10 cellular contexts compared by ENCODE assay signal in the genomic region with DNA sequence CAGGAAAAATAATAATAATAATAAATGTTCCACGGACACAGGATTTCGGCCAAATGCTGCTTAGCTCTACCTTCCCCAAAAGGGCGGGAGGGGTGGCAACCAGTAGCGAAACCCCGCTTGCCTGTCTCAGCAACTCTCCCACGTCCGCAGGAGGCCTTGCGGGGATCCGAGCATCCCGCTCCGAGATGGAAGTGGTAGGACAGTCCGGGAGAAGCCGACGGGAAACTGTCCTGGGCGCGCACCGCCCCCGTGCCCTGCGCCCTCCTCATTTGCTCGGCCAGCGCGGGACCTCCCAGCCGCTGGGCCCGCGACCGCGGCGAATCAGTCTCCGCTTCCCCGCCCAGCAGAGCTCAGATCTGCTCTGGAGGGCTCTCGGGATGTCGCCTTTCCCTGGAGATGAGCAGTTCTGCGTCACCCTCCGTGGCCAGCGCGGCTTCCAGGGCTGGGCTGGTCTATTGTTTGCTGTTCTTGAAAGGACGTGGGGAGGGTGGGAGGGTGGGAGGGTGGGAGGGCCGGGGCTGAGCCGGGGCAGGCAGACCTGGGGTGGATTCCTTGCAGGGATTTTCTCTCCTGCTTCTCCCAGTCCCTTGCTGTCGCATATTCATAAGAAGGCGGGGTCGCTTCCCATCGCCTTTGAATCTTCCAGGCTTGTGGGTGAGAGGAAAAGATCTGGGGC. TPM values are rescaled to one million over a fixed set of nuclear protein-coding genes. Genes with fewer than 3 reads are reported as not detected.
A peak's percentile ranks its signal among the peaks of the same experiment; 100 is the strongest.
DNase-seq lines count a peak whose midpoint lies in the region; ATAC-seq, FAIRE-seq and TF ChIP-seq lines count a peak whose summit lies in the region.
"Had no signal": no experiment of that assay in that cellular context is flagged by ENCODE, and none has a peak within 500 bp of the region (broad histone marks: within the 10 kb centered on the region; RNA-seq: fewer than 3 reads in every experiment).

No MANE protein-coding gene starts in this region.

- no peak overlapping the region for H3K27ac Mint-ChIP-seq in astrocyte (ENCODE audit: unreplicated experiment)

- ATAC-seq in HG03565 (IDR thresholded peaks at IDR 0.05; ENCODE audit: unreplicated experiment), result no peak
- no peak for ATAC-seq in GM21526 (IDR thresholded peaks at IDR 0.05; ENCODE audit: low FRiP score, unreplicated experiment)

- H4K20me1 ChIP-seq in astrocyte (ENCODE audit: insufficient read depth, low read length) (no peaks in the 10 kb centered on the region), keratinocyte (ENCODE audit: control insufficient read depth, extremely low read depth, insufficient read depth, low read length) (no peaks in the 10 kb centered on the region)

- peak overlapping the region; percentile 91 for H3K4me2 ChIP-seq in astrocyte (ENCODE audit: low read length)
- H3K4me2 ChIP-seq in keratinocyte (ENCODE audit: control insufficient read depth, extremely low read depth, insufficient read depth, low read depth, low read length), result peak overlapping the region; percentile 67

- H3K36me3 ChIP-seq in astrocyte (ENCODE audit: insufficient read depth, low read length) (no peaks in the 10 kb centered on the region), keratinocyte (ENCODE audit: control insufficient read depth in 2 of 2, extremely low read depth in 1 of 2, insufficient read depth in 2 of 2, low read length in 2 of 2) (no peaks in the 10 kb centered on the region), testis (ENCODE audit: low read depth, missing control alignments) (no peaks in the 10 kb centered on the region)

- dilution Hi-C loops in keratinocyte (cut with MboI; ENCODE audit: extremely low pct_ligation_motif_present, low sequenced_read_pairs), result no loop called here

- H3K4me1 ChIP-seq in astrocyte (ENCODE audit: insufficient read depth, low read length), result peaks cover 6% of the 10 kb centered on the region
- peaks cover 4% of the 10 kb centered on the region for H3K4me1 ChIP-seq in keratinocyte (ENCODE audit: control insufficient read depth, extremely low read depth, insufficient read depth, low read length)
- H3K4me1 ChIP-seq in testis, result peaks cover 6% of the 10 kb centered on the region

- peak; percentile 23 for DNase-seq in NCI-H345 (lab: John Stamatoyannopoulos, UW)
- no peak for DNase-seq in NCI-H345 treated with DMSO at 0.1 percent for 48 hours (lab: John Stamatoyannopoulos, UW; ENCODE audit: unreplicated experiment)
- peak; percentile 26 for DNase-seq in astrocyte (ENCODE audit: low read depth)
- DNase-seq in keratinocyte (ENCODE audit: low read depth, low spot score), result no peak
- no peak for DNase-seq in testis
- DNase-seq in SKM-1 (lab: John Stamatoyannopoulos, UW; ENCODE audit: unreplicated experiment), result no peak

- peaks cover 2% of the 10 kb centered on the region for H3K36me3 Mint-ChIP-seq in astrocyte (ENCODE audit: low read depth, unreplicated experiment)

- peak overlapping the region; percentile 87 for H3K4me3 Mint-ChIP-seq in astrocyte (ENCODE audit: unreplicated experiment)

- H3K4me1 Mint-ChIP-seq in astrocyte (ENCODE audit: low read depth, unreplicated experiment), result peaks cover 2% of the 10 kb centered on the region

- H3K27me3 ChIP-seq in astrocyte (ENCODE audit: insufficient read depth, low read length), result peaks cover 16% of the 10 kb centered on the region
- H3K27me3 ChIP-seq in keratinocyte (ENCODE audit: control insufficient read depth, extremely low read depth, insufficient read depth, low read length), result peaks cover 47% of the 10 kb centered on the region
- no peaks in the 10 kb centered on the region for H3K27me3 ChIP-seq in testis

- no peak for TF ChIP-seq POLR2A in testis (IDR thresholded peaks at IDR 0.05)

- no peaks in the 10 kb centered on the region for H3K9me1 ChIP-seq in keratinocyte (ENCODE audit: control insufficient read depth, extremely low read depth, insufficient read depth, low read length)

- peaks cover 27% of the 10 kb centered on the region for H3K27me3 Mint-ChIP-seq in astrocyte (ENCODE audit: low read depth, unreplicated experiment)

- H3K4me3 ChIP-seq in astrocyte (ENCODE audit: insufficient read depth, low read depth, low read length), result peak overlapping the region; percentile 61
- peak overlapping the region; percentile 6 to 46 (median 38) for H3K4me3 ChIP-seq in keratinocyte (ENCODE audit: control insufficient read depth in 2 of 3, extremely low read depth in 1 of 3, insufficient read depth in 2 of 3, low read depth in 1 of 3, low read length in 3 of 3)
- H3K4me3 ChIP-seq in testis, result peak overlapping the region; percentile 29 to 42

- H2AFZ ChIP-seq in astrocyte (ENCODE audit: low read depth, low read length), result peak overlapping the region; percentile 91
- peak overlapping the region; percentile 30 for H2AFZ ChIP-seq in keratinocyte (ENCODE audit: control insufficient read depth, low read length)

- H3K79me2 ChIP-seq in astrocyte (ENCODE audit: insufficient read depth, low read length) (no peaks in the 10 kb centered on the region), keratinocyte (ENCODE audit: control insufficient read depth, insufficient read depth, low read length) (no peaks in the 10 kb centered on the region)

- H3K9ac ChIP-seq in astrocyte (ENCODE audit: low read length) (peak overlapping the region; percentile 31), keratinocyte (ENCODE audit: control insufficient read depth, extremely low read depth, insufficient read depth, low read length) (no peak overlapping the region)

- H3K9me3 Mint-ChIP-seq in astrocyte (ENCODE audit: unreplicated experiment), result peaks cover 2% of the 10 kb centered on the region

- TF ChIP-seq CTCF in astrocyte (IDR thresholded peaks at IDR 0.05; ENCODE audit: insufficient read depth, low read depth, low read length), result no peak
- no peak for TF ChIP-seq CTCF in keratinocyte (optimal IDR thresholded peaks at IDR 0.05 in 1 of 3, IDR thresholded peaks at IDR 0.05 in 1 of 3, conservative IDR thresholded peaks at IDR 0.05 in 1 of 3; ENCODE audit: extremely low read depth in 1 of 3, insufficient read depth in 2 of 3, low read length in 3 of 3)
- TF ChIP-seq CTCF in testis (IDR thresholded peaks at IDR 0.05), result no peak

- intact Hi-C loops in testis (cut with DNase I; ENCODE audit: low total_unique reads), result no loop called here

- WGBS in testis, 2 donors, result 1 to 2% methylated on average over 25 to 43 of the region's 43 CpGs

- FAIRE-seq in astrocyte (lab: Jason Lieb, UNC) (no peak), keratinocyte (lab: Jason Lieb, UNC) (no peak)

- no peak overlapping the region for H3K27ac ChIP-seq in astrocyte (ENCODE audit: low read depth, low read length)
- H3K27ac ChIP-seq in keratinocyte (ENCODE audit: control insufficient read depth, insufficient read depth, low read length), result no peak overlapping the region
- no peak overlapping the region for H3K27ac ChIP-seq in testis
- H3K27ac ChIP-seq: C4-2B had no signal

- H3K9me3 ChIP-seq in astrocyte (ENCODE audit: insufficient read depth, low read depth, low read length) (no peaks in the 10 kb centered on the region), keratinocyte (ENCODE audit: control insufficient read depth, low read depth, low read length) (no peaks in the 10 kb centered on the region), testis (no peaks in the 10 kb centered on the region)

RNA-seq across cellular contexts. Expression of a gene that starts 48.8 kb away (rescaled TPM):
- total RNA-seq in astrocyte, result 0.17 and 0.45 TPM in 2 replicates
- 0.13 to 0.31 TPM (median 0.26 TPM) in 3 replicates for polyA plus RNA-seq in keratinocyte
- polyA plus RNA-seq in keratinocyte (2011; ENCODE audit: low read depth), result 1.7 TPM
- 0.34 and 0.62 TPM in 2 replicates for polyA plus RNA-seq in keratinocyte (2011; cell fraction: cytosol; rRNA removed)
- polyA plus RNA-seq in keratinocyte (2011; cell fraction: nucleus; rRNA removed), result 0.08 and 0.25 TPM in 2 replicates
- polyA plus RNA-seq in keratinocyte (2012; ENCODE audit: low replicate concordance), result 0.22 and 0.65 TPM in 2 replicates
- polyA minus RNA-seq in keratinocyte, result 0.10 to 0.45 TPM in 2 of 3 replicates, not detected in the other
- polyA minus RNA-seq in keratinocyte (2011; cell fraction: cytosol; rRNA and poly(A)+ RNA removed), result not detected
- 0.16 TPM in 1 of 2 replicates, not detected in the other for polyA minus RNA-seq in keratinocyte (2011; cell fraction: nucleus; rRNA and poly(A)+ RNA removed)
- 10 to 100 TPM; 24.0 to 31.7 TPM for total RNA-seq in testis
- 66.0 TPM for polyA plus RNA-seq in testis (ENCODE audit: insufficient read depth, low read depth, low replicate concordance)
- total RNA-seq: LHCN-M2 had no signal

Comparison
In these comparisons a context has a peak if more than half of its experiments do, and no peak if none do; other contexts are left out.
1. DNase-seq: peak in NCI-H345 (single experiment) and astrocyte (single experiment); none in NCI-H345 treated with DMSO at 0.1 percent for 48 hours (single experiment), keratinocyte (single experiment), testis (single experiment) and SKM-1 (single experiment).
2. RNA of a gene that starts 48.8 kb away (total RNA-seq): 24.0 to 31.7 TPM in testis; 0.17 to 0.45 TPM in astrocyte; every median in the first group is over 10 times any median in the second.
3. Peak in every context shown above with its lines, with median percentiles within 50 percentile points of each other: H3K4me3 ChIP-seq.